In genomic region chr11:13667245-13667644, GRCh38 we compare ENCODE assay signal across 8 cellular contexts. TPM values are rescaled to one million over a fixed set of nuclear protein-coding genes. Genes with fewer than 3 reads are reported as not detected.
A peak's percentile ranks its signal among the peaks of the same experiment; 100 is the strongest.
DNase-seq lines count a peak whose midpoint lies in the region; ATAC-seq and TF ChIP-seq lines count a peak whose summit lies in the region.

No MANE protein-coding gene starts in this region.

- ATAC-seq in naive thymus-derived CD8-positive, alpha-beta T cell: no peak
- no peak for ATAC-seq in activated CD4-positive, CD25-positive, alpha-beta regulatory T cell treated with anti-CD3 and anti-CD28 coated beads, Interleukin-2, amount 50 U/mL, for 24 hours
- no peak for ATAC-seq in GM18870 (IDR thresholded peaks at IDR 0.05; ENCODE audit: unreplicated experiment)

- H3K4me1 ChIP-seq in BLaER1 treated with 17β-estradiol and CSF1 and Interleukin-3, amounts not matched to agents 10 nM and 100 nM: peaks cover 19 to 35% (median 28%) of the 10 kb centered on the region in 10 experiments

- H3K27ac Mint-ChIP-seq in IgD-negative memory B cell (peak overlapping the region; percentile 20 to 85 (median 61)), MCF 10A (ENCODE audit: low read depth, unreplicated experiment) (no peak overlapping the region)
- peak overlapping the region in 8 of 10 donors; percentile 38 to 84 (median 66) for H3K27ac Mint-ChIP-seq in naive thymus-derived CD8-positive, alpha-beta T cell

- intact Hi-C loops in MCF 10A (cut with micrococcal nuclease): no loop called here

- BruUV-seq in MCF 10A (replicated peaks; lab: Mats Ljungman, UMichigan): no TSS peak

- CTCF ChIA-PET in MCF 10A (lab: Yijun Ruan, JAX): interaction anchor here (0.5 to 2.0 kb wide), 10 partner anchors 13 to 818 kb away, joined by 3 to 11 read pairs (median 3); no protein-coding TSS in a partner anchor

- H3K4me3 Mint-ChIP-seq in IgD-negative memory B cell (peak overlapping the region; percentile 82 to 95 (median 90)), MCF 10A (ENCODE audit: unreplicated experiment) (peak overlapping the region; percentile 92)
- peak overlapping the region; percentile 76 to 100 (median 96) for H3K4me3 Mint-ChIP-seq in naive thymus-derived CD8-positive, alpha-beta T cell

- POLR2A ChIA-PET in MCF 10A (lab: Yijun Ruan, JAX): interaction anchor here (0.6 to 3.0 kb wide), 8 partner anchors 9 to 204 kb away, joined by 3 to 20 read pairs (median 3); partner anchors contain the start of gene BTBD10
- POLR2A ChIA-PET in naive thymus-derived CD8-positive, alpha-beta T cell (lab: Charles Lee): interaction anchor here (1.7 kb wide), 1 partner anchor 204 kb away, joined by 8 read pairs; the partner anchor contains the start of gene BTBD10

- H3K9me3 ChIP-seq in BLaER1 treated with 17β-estradiol and CSF1 and Interleukin-3, amounts not matched to agents 10 nM and 100 nM (replicated peaks in 1 of 11): peaks cover 0 to 7% (median 0%) of the 10 kb centered on the region in 11 experiments; a peak in 9 of 22 replicates

- H3K4me1 Mint-ChIP-seq in IgD-negative memory B cell: peaks cover 24 to 32% (median 32%) of the 10 kb centered on the region in 3 donors
- peaks cover 45% of the 10 kb centered on the region for H3K4me1 Mint-ChIP-seq in MCF 10A (ENCODE audit: insufficient read depth, unreplicated experiment)
- peaks cover 26 to 44% (median 38%) of the 10 kb centered on the region in 4 donors for H3K4me1 Mint-ChIP-seq in naive thymus-derived CD8-positive, alpha-beta T cell

- DNase-seq in MCF 10A (ENCODE audit: unreplicated experiment) (no peak), mesenteric fat pad (ENCODE audit: low spot score) (no peak), SKM-1 (lab: John Stamatoyannopoulos, UW; ENCODE audit: unreplicated experiment) (no peak)
- DNase-seq in naive thymus-derived CD8-positive, alpha-beta T cell: no peak

- H3K36me3 ChIP-seq in BLaER1 treated with 17β-estradiol and CSF1 and Interleukin-3, amounts not matched to agents 10 nM and 100 nM: peaks cover 0 to 19% (median 11%) of the 10 kb centered on the region in 11 experiments; a peak in 11 of 22 replicates

- TF ChIP-seq CTCF in MCF 10A (IDR thresholded peaks at IDR 0.05; ENCODE audit: unreplicated experiment): no peak

- peaks cover 0 to 36% (median 21%) of the 10 kb centered on the region in 11 experiments; a peak in 16 of 22 replicates for H4K20me1 ChIP-seq in BLaER1 treated with 17β-estradiol and CSF1 and Interleukin-3, amounts not matched to agents 10 nM and 100 nM

- H3K4me2 ChIP-seq in BLaER1 treated with 17β-estradiol and CSF1 and Interleukin-3, amounts not matched to agents 10 nM and 100 nM: peak overlapping the region; percentile 74 to 90 (median 81); a peak in 21 of 22 replicates

- H3K27ac ChIP-seq in BLaER1 treated with 17β-estradiol and CSF1 and Interleukin-3, amounts not matched to agents 10 nM and 100 nM: peak overlapping the region in 3 of 11 experiments; percentile 82 to 87 (median 82); a peak in 3 of 22 replicates

- peak overlapping the region in 9 of 10 experiments; percentile 83 to 95 (median 91); a peak in 12 of 20 replicates for H3K4me3 ChIP-seq in BLaER1 treated with 17β-estradiol and CSF1 and Interleukin-3, amounts not matched to agents 10 nM and 100 nM

- no peaks in the 10 kb centered on the region for H3K27me3 Mint-ChIP-seq in IgD-negative memory B cell
- no peaks in the 10 kb centered on the region for H3K27me3 Mint-ChIP-seq in MCF 10A (ENCODE audit: insufficient read depth, unreplicated experiment)
- H3K27me3 Mint-ChIP-seq in naive thymus-derived CD8-positive, alpha-beta T cell: peaks cover 7 to 21% (median 16%) of the 10 kb centered on the region in 5 donors

- no peaks in the 10 kb centered on the region for H3K27me3 ChIP-seq in BLaER1 treated with 17β-estradiol and CSF1 and Interleukin-3, amounts not matched to agents 10 nM and 100 nM

- H3K9me3 Mint-ChIP-seq in IgD-negative memory B cell (no peaks in the 10 kb centered on the region), MCF 10A (ENCODE audit: unreplicated experiment) (no peaks in the 10 kb centered on the region)
- no peaks in the 10 kb centered on the region for H3K9me3 Mint-ChIP-seq in naive thymus-derived CD8-positive, alpha-beta T cell

- peak overlapping the region in 2 of 11 experiments; percentile 84 to 93; a peak in 6 of 22 replicates for H3K9ac ChIP-seq in BLaER1 treated with 17β-estradiol and CSF1 and Interleukin-3, amounts not matched to agents 10 nM and 100 nM

- no peaks in the 10 kb centered on the region for H3K36me3 Mint-ChIP-seq in IgD-negative memory B cell
- peaks cover 4% of the 10 kb centered on the region for H3K36me3 Mint-ChIP-seq in MCF 10A (ENCODE audit: insufficient read depth, unreplicated experiment)
- H3K36me3 Mint-ChIP-seq in naive thymus-derived CD8-positive, alpha-beta T cell: peaks cover 0 to 2% (median 2%) of the 10 kb centered on the region in 3 donors

RNA-seq across cellular contexts. Expression of gene FAR1, which starts 1.2 kb away (rescaled TPM):
- 14.0 TPM for polyA plus RNA-seq in IgD-negative memory B cell
- total RNA-seq in MCF 10A (2022) (106 and 112 TPM in 2 replicates), mesenteric fat pad (58.8 TPM)
- total RNA-seq in naive thymus-derived CD8-positive, alpha-beta T cell: 10 to 100 TPM; 33.6 to 38.1 TPM
- polyA plus RNA-seq in naive thymus-derived CD8-positive, alpha-beta T cell: 10 to 100 TPM in 1 of 3 donors, 1 to 10 TPM in 2; 6.0 to 12.8 (median 7.8) TPM
